15 cellular contexts compared by ENCODE assay signal in the genomic region with DNA sequence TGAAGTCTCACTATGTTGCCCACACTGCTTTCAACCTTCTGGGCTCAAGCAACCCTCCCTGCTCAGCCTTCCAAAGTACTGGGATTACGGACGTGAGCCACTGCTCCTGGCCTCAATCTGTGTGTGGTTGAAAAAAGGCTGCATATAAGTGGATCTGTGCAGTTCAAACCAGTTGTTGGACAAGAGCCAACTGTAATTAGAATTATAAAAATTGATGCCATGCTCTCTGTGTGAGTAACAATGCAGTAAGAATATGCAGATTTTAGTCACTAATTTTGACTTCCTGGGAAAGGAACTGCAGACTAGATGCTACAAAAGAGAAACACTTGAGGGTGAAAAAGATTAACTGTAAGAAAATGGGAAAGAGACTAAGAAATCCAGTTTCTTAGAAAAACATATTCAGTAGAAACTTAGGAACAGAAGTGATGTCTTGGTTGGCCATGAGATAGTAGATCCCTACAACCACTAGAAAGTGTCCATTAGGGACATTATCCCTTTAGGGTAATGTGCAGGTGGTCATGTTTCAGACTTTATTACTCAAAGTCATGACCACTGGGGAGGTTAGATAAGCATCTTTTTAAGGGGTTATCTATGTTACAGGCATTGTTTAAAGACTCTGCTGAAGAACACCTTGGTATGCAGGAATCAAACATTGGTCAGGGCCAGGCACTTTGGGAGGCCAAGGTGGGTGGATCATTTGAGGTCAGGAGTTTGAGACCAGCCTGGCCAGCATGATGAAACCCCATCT. TPM values are rescaled to one million over a fixed set of nuclear protein-coding genes. Genes with fewer than 3 reads are reported as not detected.
DNase-seq lines count a peak whose midpoint lies in the region; ATAC-seq and TF ChIP-seq lines count a peak whose summit lies in the region.
"Had no signal": no experiment of that assay in that cellular context is flagged by ENCODE, and none has a peak within 500 bp of the region (broad histone marks: within the 10 kb centered on the region; RNA-seq: fewer than 3 reads in every experiment).

No MANE protein-coding gene starts in this region.

- peak overlapping the region; percentile 87 for H3K27ac ChIP-seq in GM23248
- peak overlapping the region; percentile 72 for H3K27ac ChIP-seq in RWPE2 (ENCODE audit: poor library complexity, severe bottlenecking)
- no peak overlapping the region for H3K27ac ChIP-seq in transverse colon

- intact Hi-C loops in transverse colon (cut with DNase I; ENCODE audit: low total_unique reads), result no loop called here

- TF ChIP-seq CTCF in RWPE2 (IDR thresholded peaks at IDR 0.05; ENCODE audit: poor library complexity, severe bottlenecking) (no peak), transverse colon (IDR thresholded peaks at IDR 0.05) (no peak)

- no peak for TF ChIP-seq EP300 in transverse colon (IDR thresholded peaks at IDR 0.05; ENCODE audit: low read depth)

- H3K4me1 ChIP-seq in GM23248 (ENCODE audit: insufficient read depth), result peaks cover 58% of the 10 kb centered on the region
- peaks cover 60% of the 10 kb centered on the region for H3K4me1 ChIP-seq in RWPE2 (ENCODE audit: insufficient read depth, poor library complexity, severe bottlenecking)
- H3K4me1 ChIP-seq in transverse colon, result peaks cover 14 to 63% (median 32%) of the 10 kb centered on the region in 4 donors

- H2AFZ ChIP-seq in GM23248, result no peak overlapping the region

- WGBS in GM23248 (ENCODE audit: low coverage in 1 of 2, low lambda C conversion rate in 2 of 2, missing lambda C conversion rate in 2 of 2), 2 experiments, result 10% methylated on average over 2 of the region's 2 CpGs
- WGBS in transverse colon (ENCODE audit: low coverage in 1 of 2), 2 donors, result 42 to 73% methylated on average over 2 of the region's 2 CpGs

- DNase-seq in DMS 273 (lab: John Stamatoyannopoulos, UW; ENCODE audit: unreplicated experiment), result peak; percentile 37
- no peak for DNase-seq in DMS 273 treated with DMSO at 0.1 percent for 48 hours (lab: John Stamatoyannopoulos, UW)
- DNase-seq in GM23248, result peak; percentile 59
- DNase-seq in RWPE2 (ENCODE audit: low spot score), result peak; percentile 36
- peak; percentile 51 for DNase-seq in fibroblast of peridontal ligament (ENCODE audit: extremely low read depth)
- DNase-seq in transverse colon, result no peak
- DNase-seq in epidermal melanocyte (ENCODE audit: insufficient read length, low spot score), result no peak
- DNase-seq: 8988T; activated gamma-delta T cell treated with Interleukin-2 at 50 U/mL for 16 hours; DND-41; nucleus accumbens; SHP77; stimulated activated naive CD8-positive, alpha-beta T cell treated with anti-CD3 and anti-CD28 coated beads, Interleukin-15, Interleukin-2, amounts not matched to agents 100 U/mL and 50 U/mL, for 24 hours had no signal

- no peaks in the 10 kb centered on the region for H3K9me3 ChIP-seq in GM23248 (ENCODE audit: low read depth)
- H3K9me3 ChIP-seq in RWPE2 (ENCODE audit: severe bottlenecking), result no peaks in the 10 kb centered on the region
- no peaks in the 10 kb centered on the region for H3K9me3 ChIP-seq in transverse colon

- TF ChIP-seq POLR2A in transverse colon (IDR thresholded peaks at IDR 0.05), result no peak

- H3K9ac ChIP-seq in GM23248, result peak overlapping the region; percentile 19

- peaks cover 34% of the 10 kb centered on the region for H3F3A ChIP-seq in GM23248 (ENCODE audit: insufficient read depth)

- H3K9me2 ChIP-seq in GM23248 (ENCODE audit: insufficient read depth), result no peaks in the 10 kb centered on the region

- peak overlapping the region; percentile 54 for H3K4me2 ChIP-seq in GM23248 (ENCODE audit: unreplicated experiment)

- peaks cover 6% of the 10 kb centered on the region; the same call in 1 of the 2 replicates for H3K36me3 ChIP-seq in GM23248 (ENCODE audit: low read depth)
- peaks cover 69% of the 10 kb centered on the region for H3K36me3 ChIP-seq in RWPE2 (ENCODE audit: low read depth)
- peaks cover 0 to 3% (median 1%) of the 10 kb centered on the region in 4 donors for H3K36me3 ChIP-seq in transverse colon

- peaks cover 96% of the 10 kb centered on the region for H3K79me2 ChIP-seq in GM23248 (ENCODE audit: insufficient read depth)

- peaks cover 8% of the 10 kb centered on the region for H4K20me1 ChIP-seq in GM23248 (ENCODE audit: insufficient read depth)

- no peaks in the 10 kb centered on the region for H3K27me3 ChIP-seq in GM23248 (replicated peaks; ENCODE audit: insufficient read depth)
- H3K27me3 ChIP-seq in RWPE2 (ENCODE audit: insufficient read depth, poor library complexity, severe bottlenecking), result no peaks in the 10 kb centered on the region
- H3K27me3 ChIP-seq in transverse colon, result no peaks in the 10 kb centered on the region

- in situ Hi-C loops in GM23248 (cut with MboI), result no loop called here
- in situ Hi-C loops in transverse colon (cut with MboI; ENCODE audit: low pct_ligation_motif_present in 1 of 4, low pct_unique_long_range_greater_than_20kb in 1 of 4, low sequenced_read_pairs in 3 of 4), result no loop called here

- no peak for ATAC-seq in RWPE2 (ENCODE audit: low read depth)
- ATAC-seq in GM19328 (IDR thresholded peaks at IDR 0.05; ENCODE audit: unreplicated experiment), result no peak
- ATAC-seq: activated CD4-positive, CD25-positive, alpha-beta regulatory T cell treated with anti-CD3 and anti-CD28 coated beads, Interleukin-2, amount 50 U/mL, for 24 hours; stimulated activated naive CD8-positive, alpha-beta T cell treated with anti-CD3 and anti-CD28 coated beads, Interleukin-15, Interleukin-2, amounts not matched to agents 100 U/mL and 50 U/mL, for 24 hours had no signal

- H3K4me3 ChIP-seq in GM23248, result peak overlapping the region; percentile 7
- H3K4me3 ChIP-seq in RWPE2 (ENCODE audit: severe bottlenecking), result no peak overlapping the region
- H3K4me3 ChIP-seq in transverse colon, result no peak overlapping the region

RNA-seq across cellular contexts. Expression of gene ITCH, which starts 26.3 kb away (rescaled TPM):
- total RNA-seq in GM23248 (2014; rRNA removed; shearing (Covaris generic)), result 47.7 and 50.0 TPM in 2 replicates
- 28.5 and 31.0 TPM in 2 replicates for polyA plus RNA-seq in GM23248 (2016; fragmentation: Nextera tagmentation; extraction: Ambion mirVana)
- 10 to 100 TPM; 35.2 to 82.8 (median 65.3) TPM for total RNA-seq in transverse colon

Comparison
In these comparisons a context has a peak if more than half of its experiments do, and no peak if none do; other contexts are left out.
1. DNase-seq: peak in DMS 273 (single experiment), GM23248 (single experiment), RWPE2 (single experiment) and fibroblast of peridontal ligament (single experiment); none in DMS 273 treated with DMSO at 0.1 percent for 48 hours (single experiment), transverse colon (single experiment) and epidermal melanocyte (single experiment).
2. H3K27ac ChIP-seq: peak in GM23248 (single experiment) and RWPE2 (single experiment); none in transverse colon (0 of 4).